ENCODE assay signal across 20 cellular contexts in genomic region chr17:16975744-16976625, GRCh38. TPM values are rescaled to one million over a fixed set of nuclear protein-coding genes. Genes with fewer than 3 reads are reported as not detected.
DNase-seq lines count a peak whose midpoint lies in the region; ATAC-seq and TF ChIP-seq lines count a peak whose summit lies in the region.
"Had no signal": no experiment of that assay in that cellular context is flagged by ENCODE, and none has a peak within 500 bp of the region (broad histone marks: within the 10 kb centered on the region; RNA-seq: fewer than 3 reads in every experiment).

No MANE protein-coding gene starts in this region.

- H3K9me3 Mint-ChIP-seq in memory B cell: no peaks in the 10 kb centered on the region
- no peaks in the 10 kb centered on the region; the same call in 2 of the 3 replicates for H3K9me3 Mint-ChIP-seq in GM23338

- no peak overlapping the region for H3K4me2 ChIP-seq in SK-N-SH
- no peak overlapping the region for H3K4me2 ChIP-seq in GM23338

- TF ChIP-seq CTCF in SK-N-SH (IDR thresholded peaks at IDR 0.05) (no peak), GM23338 (conservative IDR thresholded peaks at IDR 0.05; ENCODE audit: low read depth in 2 of 2) (no peak)

- ATAC-seq in SK-N-SH treated with all-trans-retinoic acid at 6 μM for 48 hours (no peak), memory B cell (ENCODE audit: low read depth) (no peak), HG03565 (IDR thresholded peaks at IDR 0.05; ENCODE audit: unreplicated experiment) (no peak), GM23338 (no peak)

- H3K27ac ChIP-seq in SK-N-SH (ENCODE audit: low read depth in 2 of 2, low read length in 1 of 2) (no peak overlapping the region), GM23338 (ENCODE audit: low read depth) (no peak overlapping the region)
- H3K27ac ChIP-seq: 22Rv1 had no signal

- peaks cover 12% of the 10 kb centered on the region; the same call in 1 of the 2 replicates for H3K27me3 ChIP-seq in SK-N-SH (ENCODE audit: insufficient read depth)
- no peaks in the 10 kb centered on the region for H3K27me3 ChIP-seq in GM23338 (ENCODE audit: insufficient read depth)

- DNase-seq in SK-N-SH (no peak), NAMALWA (ENCODE audit: low spot score) (peak; percentile 34), memory B cell (ENCODE audit: low spot score in 2 of 2) (no peak), OCI-M1 (lab: John Stamatoyannopoulos, UW) (no peak), GM23338 (ENCODE audit: low spot score) (no peak)
- DNase-seq: activated T-cell treated with anti-CD3 and anti-CD28 coated beads, Interleukin-2, amount 50 U/mL, for 48 hours; aorta; COR-L47; mesendoderm; NCI-H187; NCI-H69; Right ventricle myocardium superior; transverse colon had no signal

- H3K36me3 Mint-ChIP-seq in memory B cell (no peaks in the 10 kb centered on the region), GM23338 (ENCODE audit: low read depth) (no peaks in the 10 kb centered on the region)

- H3K9me2 ChIP-seq in SK-N-SH (no peaks in the 10 kb centered on the region), GM23338 (ENCODE audit: insufficient read depth) (no peaks in the 10 kb centered on the region)

- H3K79me2 ChIP-seq in SK-N-SH (ENCODE audit: insufficient read depth): no peaks in the 10 kb centered on the region
- no peaks in the 10 kb centered on the region for H3K79me2 ChIP-seq in GM23338 (replicated peaks; ENCODE audit: insufficient read depth)

- peak overlapping the region; percentile 63; the same call in 1 of the 2 replicates for H2AFZ ChIP-seq in SK-N-SH (ENCODE audit: low read depth)
- no peak overlapping the region for H2AFZ ChIP-seq in GM23338

- H3K4me1 ChIP-seq in SK-N-SH (ENCODE audit: control insufficient read depth in 1 of 2, insufficient read depth in 2 of 2, low read depth in 1 of 2, low read length in 1 of 2): no peaks in the 10 kb centered on the region
- H3K4me1 ChIP-seq in GM23338 (ENCODE audit: insufficient read depth): no peaks in the 10 kb centered on the region

- H3K27me3 Mint-ChIP-seq in memory B cell (no peaks in the 10 kb centered on the region), GM23338 (ENCODE audit: insufficient read depth, low read depth, poor library complexity) (peaks cover 8% of the 10 kb centered on the region)

- no peaks in the 10 kb centered on the region for H3K9me3 ChIP-seq in SK-N-SH
- H3K9me3 ChIP-seq: transverse colon had no signal

- H3K27ac Mint-ChIP-seq in memory B cell (peak overlapping the region; percentile 99), GM23338 (no peak overlapping the region)

- no peak for TF ChIP-seq EP300 in SK-N-SH (IDR thresholded peaks at IDR 0.05; ENCODE audit: borderline replicate concordance in 1 of 2, low read depth in 1 of 2, low read length in 1 of 2)

- POLR2A ChIA-PET in SK-N-SH (lab: Yijun Ruan, JAX): no interaction called here

- peak; percentile 26 for TF ChIP-seq POLR2A in GM19099 (IDR thresholded peaks at IDR 0.05; ENCODE audit: extremely low read depth, insufficient read length, low read depth)

- CTCF ChIA-PET in SK-N-SH (lab: Yijun Ruan, JAX): interaction anchor here (1.0 to 5.2 kb wide), 3 partner anchors 16 to 439 kb away, joined by 3 to 26 read pairs (median 8); no protein-coding TSS in a partner anchor

- peak overlapping the region; percentile 74 for H3K4me3 Mint-ChIP-seq in memory B cell
- H3K4me3 Mint-ChIP-seq in GM23338: no peak overlapping the region

- no peaks in the 10 kb centered on the region for H3K36me3 ChIP-seq in SK-N-SH (replicated peaks in 1 of 2; ENCODE audit: control insufficient read depth in 1 of 2, insufficient read depth in 2 of 2, low read length in 1 of 2)
- no peaks in the 10 kb centered on the region for H3K36me3 ChIP-seq in GM23338 (ENCODE audit: insufficient read depth)
- H3K36me3 ChIP-seq: transverse colon had no signal

- H3K4me1 Mint-ChIP-seq in memory B cell (peaks cover 59% of the 10 kb centered on the region), GM23338 (peaks cover 4% of the 10 kb centered on the region)

- WGBS in SK-N-SH (ENCODE audit: low lambda C conversion rate): 66% methylated on average over 10 of the region's 10 CpGs

- no peak overlapping the region for H3K9ac ChIP-seq in SK-N-SH

- TF ChIP-seq RAD21 in SK-N-SH (IDR thresholded peaks at IDR 0.05; ENCODE audit: low read length): no peak

- H4K20me1 ChIP-seq in SK-N-SH (ENCODE audit: insufficient read depth) (no peaks in the 10 kb centered on the region), GM23338 (replicated peaks; ENCODE audit: insufficient read depth) (no peaks in the 10 kb centered on the region)

- H3K4me3 ChIP-seq in SK-N-SH (ENCODE audit: low read depth in 2 of 2, low read length in 1 of 2) (no peak overlapping the region), GM23338 (no peak overlapping the region)
- H3K4me3 ChIP-seq: transverse colon had no signal

- no peaks in the 10 kb centered on the region for H3F3A ChIP-seq in SK-N-SH (replicated peaks; ENCODE audit: insufficient read depth)
- H3F3A ChIP-seq in GM23338 (replicated peaks; ENCODE audit: low read depth): no peaks in the 10 kb centered on the region

TF ChIP-seq in SK-N-SH, 30 proteins besides CTCF, POLR2A, EP300 and RAD21:
- TF ChIP-seq GATA2 (CRISPR knock-in tag; IDR thresholded peaks at IDR 0.05) (no peak), TCF12 (IDR thresholded peaks at IDR 0.05) (no peak), EZH2phosphoT487 (IDR thresholded peaks at IDR 0.05; ENCODE audit: borderline replicate concordance, low read depth) (no peak), IRF3 (IDR thresholded peaks at IDR 0.05; ENCODE audit: low read depth, low read length) (no peak)

TF ChIP-seq in SK-N-SH treated with all-trans-retinoic acid at 6 μM for 48 hours, 23 proteins besides CTCF, POLR2A, EP300 and RAD21 (continues in another document):
- TF ChIP-seq ZNF8 (CRISPR knock-in tag; IDR thresholded peaks at IDR 0.05) (no peak), ARNTL (CRISPR knock-in tag; IDR thresholded peaks at IDR 0.05; ENCODE audit: borderline replicate concordance, low read depth) (no peak), ZNF70 (CRISPR knock-in tag; IDR thresholded peaks at IDR 0.05) (no peak), ISL1 (CRISPR knock-in tag; IDR thresholded peaks at IDR 0.05) (no peak), OSR1 (CRISPR knock-in tag; IDR thresholded peaks at IDR 0.05) (no peak), POU6F1 (CRISPR knock-in tag; IDR thresholded peaks at IDR 0.05; ENCODE audit: borderline replicate concordance, low read depth) (no peak), ESRRG (CRISPR knock-in tag; IDR thresholded peaks at IDR 0.05) (no peak)

TF ChIP-seq in GM23338, 12 proteins besides CTCF, POLR2A, EP300 and RAD21 (continues in another document):
- TF ChIP-seq JUNB (IDR thresholded peaks at IDR 0.05; ENCODE audit: unreplicated experiment) (no peak), ETS1 (IDR thresholded peaks at IDR 0.05) (no peak), REST (IDR thresholded peaks at IDR 0.05; ENCODE audit: unreplicated experiment) (no peak), POLR2AphosphoS5 (IDR thresholded peaks at IDR 0.05; ENCODE audit: low read depth) (no peak), EZH2phosphoT487 (IDR thresholded peaks at IDR 0.05; ENCODE audit: unreplicated experiment) (no peak), ZNF114 (CRISPR knock-in tag; IDR thresholded peaks at IDR 0.05) (no peak), NANOG (IDR thresholded peaks at IDR 0.05; ENCODE audit: borderline replicate concordance) (no peak), ZNF331 (CRISPR knock-in tag; IDR thresholded peaks at IDR 0.05; ENCODE audit: low read depth) (no peak), STAT1 (IDR thresholded peaks at IDR 0.05; ENCODE audit: unreplicated experiment) (no peak), CREB1 (CRISPR knock-in tag; IDR thresholded peaks at IDR 0.05; ENCODE audit: low read depth) (no peak)

RNA-seq across cellular contexts. Expression of gene TNFRSF13B, which starts 4.1 kb away (rescaled TPM):
- not detected in 2 replicates for polyA plus RNA-seq in SK-N-SH (2012; rRNA removed)
- not detected in 2 replicates for polyA plus RNA-seq in SK-N-SH (2012; cell fraction: cytosol; rRNA removed)
- not detected in 2 replicates for polyA plus RNA-seq in SK-N-SH (2012; cell fraction: nucleus; rRNA removed)
- total RNA-seq in GM23338 (2014; rRNA removed; shearing (Covaris generic)): not detected in 2 replicates
- 0.16 and 0.24 TPM in 2 replicates for polyA plus RNA-seq in GM23338 (2016; fragmentation: Nextera tagmentation; extraction: Ambion mirVana)
- total RNA-seq: aorta, dermis microvascular lymphatic vessel endothelial cell, fibroblast of villous mesenchyme, osteoblast, Right ventricle myocardium superior had no signal
- polyA plus RNA-seq: aorta had no signal
